Comparison of ENCODE assay signal across 25 cellular contexts in the genomic region with DNA sequence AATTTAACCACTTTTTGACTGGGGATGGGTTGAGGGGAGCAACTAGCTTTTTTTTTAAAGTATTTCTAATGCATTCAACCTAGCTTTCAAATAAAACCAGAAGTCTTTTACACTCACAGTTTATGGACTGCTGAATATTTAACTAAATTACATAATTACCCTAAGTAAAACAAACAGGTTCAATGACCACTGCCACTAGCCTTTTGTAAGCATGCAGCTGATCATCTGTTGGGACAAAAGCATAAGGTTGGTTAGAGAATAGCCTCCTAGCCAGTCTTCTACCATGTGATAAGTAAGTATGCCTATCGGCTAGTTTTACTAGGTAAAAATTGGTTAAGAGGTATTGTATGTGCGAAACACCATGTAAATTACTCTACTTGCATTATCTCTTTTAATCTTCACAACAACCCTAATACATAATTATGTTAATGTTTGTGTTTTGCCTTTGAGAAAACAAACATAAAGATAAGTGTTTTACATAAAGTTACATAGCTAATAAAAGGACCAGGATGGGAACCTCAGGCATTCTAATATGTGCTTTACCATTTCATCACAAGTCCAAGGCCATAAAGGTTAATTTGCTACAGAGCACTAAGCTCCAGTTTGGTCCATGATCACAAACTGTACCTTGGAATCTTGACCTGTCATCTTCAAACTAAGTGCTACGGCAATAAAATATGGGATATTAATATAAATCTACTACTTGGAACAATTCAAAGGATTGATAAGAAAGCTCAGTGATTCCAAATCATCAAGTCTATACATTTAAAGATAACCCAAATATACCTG.
"Had no signal": no experiment of that assay in that cellular context is flagged by ENCODE, and none has a peak within 500 bp of the region (broad histone marks: within the 10 kb centered on the region; RNA-seq: fewer than 3 reads in every experiment).

No MANE protein-coding gene starts in this region.

- DNase-seq: colonic mucosa; dermis blood vessel endothelial cell; effector CD4-positive, alpha-beta T cell; heart left ventricle; hypothalamus; kidney glomerular epithelial cell; left lung; lower lobe of right lung; midbrain; naive B cell; retina; stimulated activated CD4-positive, alpha-beta T cell treated with anti-CD3 and anti-CD28 coated beads, Interleukin-12 subunit alpha, Interleukin-12 subunit beta, amount 100 ng/mL, for 4 hours; stimulated activated naive CD4-positive, alpha-beta T cell; stomach; substantia nigra; transverse colon had no signal

- H3K27ac Mint-ChIP-seq: nephron had no signal

- ATAC-seq: heart left ventricle, left lung, lower lobe of right lung, sciatic nerve had no signal

- H3K27ac ChIP-seq: colonic mucosa, heart left ventricle, left lung, lower lobe of right lung, parathyroid adenoma, prostate gland, skin epidermis, stomach, thoracic aorta had no signal

- H3K27me3 Mint-ChIP-seq: memory B cell, naive B cell had no signal

- H2AFZ ChIP-seq: parathyroid adenoma had no signal

- H3K4me3 Mint-ChIP-seq: memory B cell, naive B cell, nephron had no signal

- H3K4me1 Mint-ChIP-seq: nephron had no signal

- FAIRE-seq: frontal cortex, islet of Langerhans had no signal

- H3K27me3 ChIP-seq: colonic mucosa, heart left ventricle, left lung, stomach, transverse colon had no signal

- H3K4me3 ChIP-seq: colonic mucosa, heart left ventricle, left lung, lower lobe of right lung, prostate gland, skin epidermis, stomach, thoracic aorta, transverse colon had no signal

- H3K36me3 ChIP-seq: colonic mucosa, prostate gland, transverse colon had no signal

- H3K9me3 Mint-ChIP-seq: memory B cell, naive B cell, nephron had no signal

- H3K79me2 ChIP-seq: parathyroid adenoma had no signal

- H3K9me3 ChIP-seq: colonic mucosa, heart left ventricle, left lung, lower lobe of right lung, prostate gland, stomach, thoracic aorta, transverse colon had no signal

- H3K4me1 ChIP-seq: colonic mucosa, parathyroid adenoma, prostate gland had no signal

- H3K9ac ChIP-seq: parathyroid adenoma had no signal
